ENCODE assay signal across 8 cellular contexts in the genomic region with DNA sequence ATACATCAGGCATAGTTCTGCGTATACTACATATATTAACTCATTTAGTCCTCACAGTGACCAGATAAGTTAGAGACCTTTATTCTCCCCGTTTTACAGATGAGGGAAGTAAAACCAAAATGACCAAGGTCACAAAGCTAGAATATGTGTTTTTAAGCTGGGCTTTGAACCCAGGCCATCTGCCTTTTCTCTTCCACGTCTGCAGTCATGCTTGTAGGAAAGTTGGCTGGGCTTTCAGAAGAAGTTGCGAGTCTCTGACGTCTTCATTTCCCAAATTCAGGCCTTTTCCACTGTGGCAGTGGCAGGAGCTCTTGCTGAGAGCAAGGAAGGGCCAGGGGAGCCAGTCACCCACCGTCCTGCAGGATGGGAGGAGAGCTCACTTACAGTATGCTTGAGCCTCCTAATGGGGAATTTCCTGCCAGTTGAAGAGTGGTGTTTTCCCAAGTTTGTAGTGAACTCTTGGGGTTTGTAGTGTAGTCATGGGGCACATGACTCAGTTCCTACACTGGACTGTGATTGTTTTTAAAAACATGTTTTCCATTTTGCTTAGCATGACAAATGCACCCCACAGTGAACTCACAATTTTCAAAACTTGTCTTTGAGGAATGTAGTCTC. TPM values are rescaled to one million over a fixed set of nuclear protein-coding genes. Genes with fewer than 3 reads are reported as not detected.
DNase-seq lines count a peak whose midpoint lies in the region; FAIRE-seq and TF ChIP-seq lines count a peak whose summit lies in the region.

No MANE protein-coding gene starts in this region.

- peaks cover 18% of the 10 kb centered on the region for H3K36me3 Mint-ChIP-seq in HFFc6 (ENCODE audit: low read depth)

- peaks cover 40% of the 10 kb centered on the region for H3K4me1 ChIP-seq in ACC112 (ENCODE audit: control insufficient read depth, insufficient read depth, low read length, unreplicated experiment)
- H3K4me1 ChIP-seq in stomach smooth muscle (ENCODE audit: control insufficient read depth, insufficient read depth, low read length), result peaks cover 45% of the 10 kb centered on the region

- H3K4me3 ChIP-seq in ACC112 (ENCODE audit: low read depth, low read length) (peak overlapping the region; percentile 40; the same call in 1 of the 2 replicates), astrocyte of the spinal cord (ENCODE audit: low read depth, low read length) (no peak overlapping the region), kidney epithelial cell (ENCODE audit: low read depth, low read length) (no peak overlapping the region), stomach smooth muscle (ENCODE audit: low read length in 2 of 2) (no peak overlapping the region)

- H3K27me3 ChIP-seq in ACC112 (ENCODE audit: insufficient read depth, low read length), result no peaks in the 10 kb centered on the region
- no peaks in the 10 kb centered on the region for H3K27me3 ChIP-seq in kidney epithelial cell (ENCODE audit: control insufficient read depth, insufficient read depth, low read length)
- H3K27me3 ChIP-seq in stomach smooth muscle (ENCODE audit: control insufficient read depth in 1 of 2, insufficient read depth in 2 of 2, low read length in 2 of 2), result no peaks in the 10 kb centered on the region

- peak overlapping the region in 1 of 2 donors; percentile 43 for H3K9ac ChIP-seq in stomach smooth muscle (ENCODE audit: low read length in 2 of 2)

- H3K4me3 Mint-ChIP-seq in HFFc6, result peak overlapping the region; percentile 60

- no peak overlapping the region for H2AFZ ChIP-seq in ACC112 (ENCODE audit: low read length, unreplicated experiment)

- no peak for TF ChIP-seq CTCF in HFFc6 (IDR thresholded peaks at IDR 0.05)
- TF ChIP-seq CTCF in astrocyte of the spinal cord (IDR thresholded peaks at IDR 0.05; ENCODE audit: low read depth, low read length), result no peak
- TF ChIP-seq CTCF in kidney epithelial cell (IDR thresholded peaks at IDR 0.05; ENCODE audit: insufficient read depth, low read length, poor library complexity, severe bottlenecking), result no peak

- H3K36me3 ChIP-seq in ACC112 (ENCODE audit: insufficient read depth, low read length) (peaks cover 7% of the 10 kb centered on the region), kidney epithelial cell (ENCODE audit: control insufficient read depth, insufficient read depth, low read length) (peaks cover 2% of the 10 kb centered on the region), stomach smooth muscle (ENCODE audit: control insufficient read depth in 2 of 2, insufficient read depth in 2 of 2, low read length in 2 of 2) (peaks cover 5 to 11% of the 10 kb centered on the region in 2 donors)

- DNase-seq in HFFc6 (peak; percentile 92), astrocyte of the spinal cord (ENCODE audit: low read depth, low spot score) (peak; percentile 99), kidney epithelial cell (ENCODE audit: low read depth) (peak; percentile 73), GM19240 (ENCODE audit: insufficient read length, low spot score) (no peak), NCI-H2171 (lab: John Stamatoyannopoulos, UW) (no peak), GM12892 (ENCODE audit: insufficient read length) (no peak)

- no peaks in the 10 kb centered on the region for H3K9me3 Mint-ChIP-seq in HFFc6

- H3K27ac Mint-ChIP-seq in HFFc6, result peak overlapping the region; percentile 91

- H3K4me1 Mint-ChIP-seq in HFFc6 (ENCODE audit: low read depth), result peaks cover 48% of the 10 kb centered on the region

- H3K79me2 ChIP-seq in ACC112 (ENCODE audit: control insufficient read depth, insufficient read depth, low read length, unreplicated experiment), result peaks cover 7% of the 10 kb centered on the region

- no peak for TF ChIP-seq POLR2A in GM12892 (IDR thresholded peaks at IDR 0.05; ENCODE audit: low read depth, low read length)

- H3K9me3 ChIP-seq in stomach smooth muscle (ENCODE audit: control insufficient read depth in 2 of 2, low read length in 2 of 2), result no peaks in the 10 kb centered on the region

- H3K27ac ChIP-seq in ACC112 (ENCODE audit: low read depth, low read length), result peak overlapping the region; percentile 99
- H3K27ac ChIP-seq in stomach smooth muscle (ENCODE audit: low read length), result peak overlapping the region; percentile 85

- H3K27me3 Mint-ChIP-seq in HFFc6 (ENCODE audit: insufficient read depth), result peaks cover 3% of the 10 kb centered on the region

- no peak for FAIRE-seq in GM12892 (lab: Jason Lieb, UNC)

- in situ Hi-C loops in astrocyte of the spinal cord (cut with HindIII; ENCODE audit: low sequenced_read_pairs), result no loop called here

RNA-seq across cellular contexts. Expression of a gene that starts 34.2 kb away (rescaled TPM):
- total RNA-seq in HFFc6 (2021; fragmentation: NEBNext Ultra II Directional; extraction: Animal tissue kit (Norgen Biotek cat#: 25700)), result not detected
- total RNA-seq in kidney epithelial cell, result 0.07 TPM in 1 of 2 replicates, not detected in the other
- not detected for polyA plus RNA-seq in GM12892 (2012; ENCODE audit: missing spikeins)

RNA-seq across cellular contexts. Expression of a gene that starts 51.0 kb away (rescaled TPM):
- 10 to 100 TPM; 11.5 to 18.1 (median 13.5) TPM for total RNA-seq in HFFc6 (2021; fragmentation: NEBNext Ultra II Directional; extraction: Animal tissue kit (Norgen Biotek cat#: 25700))
- 17.8 and 21.2 TPM in 2 replicates for total RNA-seq in kidney epithelial cell
- 12.4 TPM for polyA plus RNA-seq in GM12892 (2012; ENCODE audit: missing spikeins)

RNA-seq across cellular contexts. Expression of a gene that starts 59.3 kb away (rescaled TPM):
- 10 to 100 TPM; 34.9 to 40.7 (median 38.6) TPM for total RNA-seq in HFFc6 (2021; fragmentation: NEBNext Ultra II Directional; extraction: Animal tissue kit (Norgen Biotek cat#: 25700))
- 67.1 and 71.8 TPM in 2 replicates for total RNA-seq in kidney epithelial cell
- 9.7 TPM for polyA plus RNA-seq in GM12892 (2012; ENCODE audit: missing spikeins)

Comparison
In these comparisons a context has a peak if more than half of its experiments do, and no peak if none do; other contexts are left out.
1. DNase-seq: peak in HFFc6 (single experiment), astrocyte of the spinal cord (single experiment) and kidney epithelial cell (single experiment); none in GM19240 (single experiment), NCI-H2171 (single experiment) and GM12892 (single experiment).